25 cellular contexts compared by ENCODE assay signal in genomic region chr3:16765661-16766060, GRCh38.
"Had no signal": no experiment of that assay in that cellular context is flagged by ENCODE, and none has a peak within 500 bp of the region (broad histone marks: within the 10 kb centered on the region; RNA-seq: fewer than 3 reads in every experiment).

No MANE protein-coding gene starts in this region.

- H3K9me3 Mint-ChIP-seq: neural progenitor cell; stimulated activated memory B cell treated with anti-CD40 and anti-IgM and Interleukin-4, amounts not matched to agents 10 μg/mL and 1 μg/mL and 100 μg/mL, for 72 hours had no signal

- H3K4me3 ChIP-seq: dorsolateral prefrontal cortex, heart left ventricle, hepatocyte, lung, mucosa of descending colon, neural progenitor cell, right lobe of liver, thyroid gland, vagina had no signal

- H3K27ac Mint-ChIP-seq: mesothelial cell of epicardium; naive thymus-derived CD4-positive, alpha-beta T cell; nephron; neural progenitor cell; progenitor cell of endocrine pancreas; stimulated activated memory B cell treated with anti-CD40 and anti-IgM and Interleukin-4, amounts not matched to agents 10 μg/mL and 1 μg/mL and 100 μg/mL, for 72 hours; stimulated activated naive CD8-positive, alpha-beta T cell treated with anti-CD3 and anti-CD28 coated beads, Interleukin-15, Interleukin-2, amounts not matched to agents 100 ng/mL and 50 ng/mL, for 24 hours had no signal

- H3K4me2 ChIP-seq: hepatocyte had no signal

- ATAC-seq: heart left ventricle; left lobe of liver; mucosa of descending colon; naive thymus-derived CD4-positive, alpha-beta T cell; right lobe of liver; stimulated activated memory B cell treated with anti-CD40 and anti-IgM and Interleukin-4, amounts not matched to agents 10 μg/mL and 1 μg/mL and 100 μg/mL, for 72 hours had no signal

- H3K79me2 ChIP-seq: hepatocyte, parathyroid adenoma had no signal

- H3K36me3 Mint-ChIP-seq: mesothelial cell of epicardium; naive thymus-derived CD4-positive, alpha-beta T cell; neural progenitor cell; stimulated activated memory B cell treated with anti-CD40 and anti-IgM and Interleukin-4, amounts not matched to agents 10 μg/mL and 1 μg/mL and 100 μg/mL, for 72 hours had no signal

- H3K4me1 ChIP-seq: parathyroid adenoma, right lobe of liver, thyroid gland, vagina had no signal

- H3K27ac ChIP-seq: dorsolateral prefrontal cortex, heart left ventricle, hepatocyte, neural progenitor cell, parathyroid adenoma, right lobe of liver, thyroid gland, vagina had no signal

- H3K4me1 Mint-ChIP-seq: neural progenitor cell; stimulated activated memory B cell treated with anti-CD40 and anti-IgM and Interleukin-4, amounts not matched to agents 10 μg/mL and 1 μg/mL and 100 μg/mL, for 72 hours had no signal

- H3K4me3 Mint-ChIP-seq: mesothelial cell of epicardium; naive thymus-derived CD4-positive, alpha-beta T cell; nephron; neural progenitor cell; stimulated activated memory B cell treated with anti-CD40 and anti-IgM and Interleukin-4, amounts not matched to agents 10 μg/mL and 1 μg/mL and 100 μg/mL, for 72 hours; stimulated activated naive CD8-positive, alpha-beta T cell treated with anti-CD3 and anti-CD28 coated beads, Interleukin-15, Interleukin-2, amounts not matched to agents 100 ng/mL and 50 ng/mL, for 24 hours had no signal

- H3K27me3 ChIP-seq: dorsolateral prefrontal cortex, heart left ventricle, hepatocyte, neural progenitor cell, right lobe of liver, thyroid gland, vagina had no signal

- H2AFZ ChIP-seq: hepatocyte, neural progenitor cell, parathyroid adenoma had no signal

- DNase-seq: dorsolateral prefrontal cortex; effector CD4-positive, alpha-beta T cell; heart left ventricle; kidney; mesenchymal stem cell; mucosa of descending colon; naive thymus-derived CD4-positive, alpha-beta T cell; right lobe of liver; small intestine; stimulated activated CD4-positive, alpha-beta T cell treated with anti-CD3 and anti-CD28 coated beads, Interleukin-12 subunit alpha, Interleukin-12 subunit beta, amount 100 ng/mL, for 4 hours; stimulated activated CD4-positive, alpha-beta T cell treated with anti-CD3 and anti-CD28 coated beads, Interleukin-1b, Interleukin-23, amount 100 ng/mL, for 48 hours; stimulated activated CD4-positive, alpha-beta T cell treated with anti-CD3 and anti-CD28 coated beads, Interleukin-4, amount 100 ng/mL, for 1 hour; thyroid gland; trophoblast cell had no signal

- H3K27me3 Mint-ChIP-seq: stimulated activated memory B cell treated with anti-CD40 and anti-IgM and Interleukin-4, amounts not matched to agents 10 μg/mL and 1 μg/mL and 100 μg/mL, for 72 hours; stimulated activated naive CD8-positive, alpha-beta T cell treated with anti-CD3 and anti-CD28 coated beads, Interleukin-15, Interleukin-2, amounts not matched to agents 100 ng/mL and 50 ng/mL, for 24 hours had no signal

- H3K9me3 ChIP-seq: heart left ventricle, mucosa of descending colon, right lobe of liver, thyroid gland, vagina had no signal

- H3K36me3 ChIP-seq: heart left ventricle, neural progenitor cell, right lobe of liver, thyroid gland, vagina had no signal
